Comparison of ENCODE assay signal across 8 cellular contexts in the genomic region with DNA sequence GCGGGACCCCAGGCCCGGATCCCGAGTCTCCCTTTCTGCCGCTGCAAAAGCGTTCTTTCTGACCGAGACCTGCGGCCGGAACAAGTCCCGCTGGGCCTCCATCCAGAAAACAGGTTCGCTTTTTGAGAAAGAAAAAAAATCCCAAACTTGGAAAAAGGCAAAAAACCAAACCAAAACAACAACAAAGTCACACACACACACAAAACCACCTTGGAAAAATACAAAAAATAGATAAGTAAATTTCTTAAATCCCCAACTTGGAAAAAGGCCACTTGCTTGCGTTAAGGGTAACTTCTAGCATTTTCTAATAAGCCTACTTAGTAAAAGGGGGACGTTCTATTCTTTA. TPM values are rescaled to one million over a fixed set of nuclear protein-coding genes. Genes with fewer than 3 reads are reported as not detected.
DNase-seq lines count a peak whose midpoint lies in the region; ATAC-seq and TF ChIP-seq lines count a peak whose summit lies in the region.

No MANE protein-coding gene starts in this region.

- H3K9me3 ChIP-seq in SK-N-MC (ENCODE audit: low read depth, low read length) (no peaks in the 10 kb centered on the region), prostate gland (no peaks in the 10 kb centered on the region)

- H3K27ac ChIP-seq in SK-N-MC, result no peak overlapping the region
- H3K27ac ChIP-seq in prostate gland, result peak overlapping the region; percentile 76 to 82

- DNase-seq in GM12864 (ENCODE audit: low read depth) (no peak), SK-N-MC (ENCODE audit: low read depth, low spot score) (no peak), fibroblast of mammary gland (ENCODE audit: low read depth) (no peak), prostate gland (ENCODE audit: low spot score) (no peak), NCI-H748 (lab: John Stamatoyannopoulos, UW; ENCODE audit: unreplicated experiment) (no peak), HEK293T (ENCODE audit: extremely low spot score) (no peak)
- DNase-seq in activated effector memory CD4-positive, alpha-beta T cell treated with anti-CD3 and anti-CD28 coated beads, Interleukin-2, amount 50 U/mL, for 16 hours, result no peak

- H3K9ac ChIP-seq in SK-N-MC (ENCODE audit: insufficient read length), result peak overlapping the region; percentile 74

- H3K4me3 ChIP-seq in GM12864 (ENCODE audit: low read depth, low read length) (peak overlapping the region; percentile 78), SK-N-MC (peak overlapping the region; percentile 82), fibroblast of mammary gland (ENCODE audit: control insufficient read depth, low read depth, low read length) (peak overlapping the region; percentile 79), prostate gland (peak overlapping the region; percentile 74 to 79)

- ATAC-seq in GM18858 (IDR thresholded peaks at IDR 0.05; ENCODE audit: unreplicated experiment), result no peak

- intact Hi-C loops in prostate gland (cut with DNase I), result no loop called here

- no peak for TF ChIP-seq POLR2A in prostate gland (IDR thresholded peaks at IDR 0.05)

- POLR2A ChIA-PET in HEK293T (lab: Yijun Ruan, JAX), result interaction anchor here (0.7 to 1.4 kb wide), 5 partner anchors 9 to 155 kb away, joined by 3 to 6 read pairs (median 4); a partner anchor contains a TSS

- TF ChIP-seq CTCF in GM12864 (IDR thresholded peaks at IDR 0.05; ENCODE audit: low read depth, low read length, missing control alignments), result no peak
- no peak for TF ChIP-seq CTCF in fibroblast of mammary gland (conservative IDR thresholded peaks at IDR 0.05; ENCODE audit: control insufficient read depth, insufficient read depth, low read depth, low read length)
- TF ChIP-seq CTCF in prostate gland (IDR thresholded peaks at IDR 0.05), result no peak

- 8% methylated on average over 12 of the region's 12 CpGs for WGBS in prostate gland

- CTCF ChIA-PET in HEK293T (lab: Yijun Ruan, JAX), result interaction anchor here (1.8 to 2.1 kb wide), 2 partner anchors 36 to 155 kb away, joined by 6 to 8 read pairs; no protein-coding TSS in a partner anchor

- H3K27me3 ChIP-seq in prostate gland (replicated peaks; ENCODE audit: insufficient read depth), result no peaks in the 10 kb centered on the region

- no peaks in the 10 kb centered on the region for H3K4me1 ChIP-seq in prostate gland (replicated peaks)

- H3K36me3 ChIP-seq in SK-N-MC (ENCODE audit: insufficient read depth, low read length), result no peaks in the 10 kb centered on the region
- H3K36me3 ChIP-seq in prostate gland, result no peaks in the 10 kb centered on the region

TF ChIP-seq in HEK293T, 16 proteins besides CTCF, POLR2A, EP300 and RAD21:
- TF ChIP-seq TARDBP (IDR thresholded peaks at IDR 0.05), result no peak
- TF ChIP-seq, protein P1, sequence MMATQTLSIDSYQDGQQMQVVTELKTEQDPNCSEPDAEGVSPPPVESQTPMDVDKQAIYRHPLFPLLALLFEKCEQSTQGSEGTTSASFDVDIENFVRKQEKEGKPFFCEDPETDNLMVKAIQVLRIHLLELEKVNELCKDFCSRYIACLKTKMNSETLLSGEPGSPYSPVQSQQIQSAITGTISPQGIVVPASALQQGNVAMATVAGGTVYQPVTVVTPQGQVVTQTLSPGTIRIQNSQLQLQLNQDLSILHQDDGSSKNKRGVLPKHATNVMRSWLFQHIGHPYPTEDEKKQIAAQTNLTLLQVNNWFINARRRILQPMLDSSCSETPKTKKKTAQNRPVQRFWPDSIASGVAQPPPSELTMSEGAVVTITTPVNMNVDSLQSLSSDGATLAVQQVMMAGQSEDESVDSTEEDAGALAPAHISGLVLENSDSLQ (IDR thresholded peaks at IDR 0.05), result no peak
- TF ChIP-seq LEF1 (IDR thresholded peaks at IDR 0.05; ENCODE audit: borderline replicate concordance), result no peak
- no peak for TF ChIP-seq ZNF384 (IDR thresholded peaks at IDR 0.05)
- no peak for TF ChIP-seq SUZ12 (IDR thresholded peaks at IDR 0.05)
- no peak for TF ChIP-seq FOXM1 (IDR thresholded peaks at IDR 0.05; ENCODE audit: borderline replicate concordance)
- no peak for TF ChIP-seq SP1 (IDR thresholded peaks at IDR 0.05)
- TF ChIP-seq FOXK2 (IDR thresholded peaks at IDR 0.05), result no peak
- no peak for TF ChIP-seq BHLHE40 (IDR thresholded peaks at IDR 0.05; ENCODE audit: borderline replicate concordance)
- TF ChIP-seq NFRKB (IDR thresholded peaks at IDR 0.05), result no peak
- TF ChIP-seq ARNT (IDR thresholded peaks at IDR 0.05), result no peak
- TF ChIP-seq L3MBTL2 (conservative IDR thresholded peaks at IDR 0.05), result no peak
- TF ChIP-seq HDGF (IDR thresholded peaks at IDR 0.05; ENCODE audit: borderline replicate concordance), result no peak
- TF ChIP-seq CTBP1 (IDR thresholded peaks at IDR 0.05; ENCODE audit: borderline replicate concordance), result no peak
- TF ChIP-seq ELF4 (IDR thresholded peaks at IDR 0.05), result no peak

RNA-seq across cellular contexts. Expression of a gene that starts 0.2 kb away (rescaled TPM):
- 10 to 100 TPM in 1 of 2 donors, 1 to 10 TPM in 1; 10.0 to 27.7 TPM for total RNA-seq in prostate gland

RNA-seq across cellular contexts. Expression of a gene that starts 52.6 kb away (rescaled TPM):
- not detected for total RNA-seq in prostate gland
